In the genomic region with DNA sequence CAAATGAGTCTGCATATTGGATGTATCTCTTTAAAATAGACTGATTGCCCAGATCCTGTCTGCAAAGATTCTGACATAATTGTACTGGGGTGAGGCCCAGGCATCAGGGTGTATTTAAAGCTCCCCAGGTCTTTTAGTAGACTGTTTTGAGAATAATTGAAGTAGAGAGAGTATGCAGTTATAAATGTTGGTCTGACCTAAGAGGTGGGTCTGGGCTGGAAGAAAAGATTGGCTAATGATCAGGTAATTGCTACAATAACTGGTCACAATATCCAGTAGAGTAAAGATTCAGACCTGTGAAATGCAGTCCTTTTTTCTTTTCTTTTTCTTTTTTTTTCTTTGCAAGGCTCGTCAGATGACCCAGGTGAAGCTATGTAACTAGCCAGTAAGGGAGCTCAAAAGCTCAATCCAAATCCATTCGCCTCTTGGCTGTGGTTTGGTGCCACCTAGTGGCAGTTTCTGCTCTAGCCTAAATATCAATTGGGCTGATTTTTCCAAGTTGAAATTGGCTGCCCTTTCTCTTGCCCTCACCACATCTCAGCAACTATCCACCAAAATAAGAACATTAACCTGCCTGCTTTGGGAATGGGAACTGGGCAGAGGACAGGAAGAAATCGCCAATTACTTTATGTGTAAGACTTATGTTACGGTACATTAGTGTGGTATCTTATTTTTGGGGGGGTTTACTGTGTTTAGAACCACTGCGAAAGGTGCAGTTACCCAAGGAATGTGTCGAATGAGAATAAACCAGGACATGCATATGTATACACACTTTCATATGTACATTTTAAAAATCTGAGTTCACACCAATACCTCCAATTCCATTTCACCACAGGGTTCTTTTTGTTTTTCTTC, we compare ENCODE assay signal across 8 cellular contexts. TPM values are rescaled to one million over a fixed set of nuclear protein-coding genes. Genes with fewer than 3 reads are reported as not detected.
DNase-seq lines count a peak whose midpoint lies in the region; ATAC-seq, FAIRE-seq and TF ChIP-seq lines count a peak whose summit lies in the region.

No MANE protein-coding gene starts in this region.

- peak; percentile 93 for TF ChIP-seq CTCF in CD4-positive, alpha-beta T cell (IDR thresholded peaks at IDR 0.05)
- peak; percentile 76 for TF ChIP-seq CTCF in WTC11 (IDR thresholded peaks at IDR 0.05)
- peak; percentile 84 for TF ChIP-seq CTCF in bronchial epithelial cell (IDR thresholded peaks at IDR 0.05; ENCODE audit: insufficient read depth, low read length, severe bottlenecking)

- H3K27ac Mint-ChIP-seq in CD4-positive, alpha-beta T cell: no peak overlapping the region
- H3K27ac Mint-ChIP-seq in WTC11: peak overlapping the region; percentile 95

- no peak overlapping the region for H3K4me3 Mint-ChIP-seq in CD4-positive, alpha-beta T cell
- H3K4me3 Mint-ChIP-seq in WTC11: peak overlapping the region; percentile 24; the same call in 1 of the 2 replicates

- peaks cover 55% of the 10 kb centered on the region for H3K36me3 Mint-ChIP-seq in CD4-positive, alpha-beta T cell (ENCODE audit: low read depth)
- peaks cover 38% of the 10 kb centered on the region for H3K36me3 Mint-ChIP-seq in WTC11

- DNase-seq in CD4-positive, alpha-beta T cell: peak; percentile 58 to 74 (median 66)
- peak; percentile 46 for DNase-seq in H54 (ENCODE audit: insufficient read length, low spot score)
- peak; percentile 93 for DNase-seq in NCI-H2196 (lab: John Stamatoyannopoulos, UW; ENCODE audit: unreplicated experiment)
- peak; percentile 84 for DNase-seq in WTC11 (ENCODE audit: low spot score)
- DNase-seq in bronchial epithelial cell (ENCODE audit: low read depth): peak; percentile 72
- peak; percentile 82 for DNase-seq in islet precursor cell
- DNase-seq in stimulated activated CD4-positive, alpha-beta T cell treated with anti-CD3 and anti-CD28 coated beads, Interleukin-1b, Interleukin-23, amount 100 ng/mL, for 48 hours: peak; percentile 70

- H3K4me3 ChIP-seq in bronchial epithelial cell (ENCODE audit: low read depth, low read length): no peak overlapping the region

- no peaks in the 10 kb centered on the region for H3K9me3 Mint-ChIP-seq in CD4-positive, alpha-beta T cell
- H3K9me3 Mint-ChIP-seq in WTC11: no peaks in the 10 kb centered on the region

- FAIRE-seq in H54 (lab: Jason Lieb, UNC) (peak; percentile 95), bronchial epithelial cell (lab: Jason Lieb, UNC) (no peak)

- TF ChIP-seq POLR2A in H54 (IDR thresholded peaks at IDR 0.05; ENCODE audit: low read depth, low read length): no peak

- peaks cover 8% of the 10 kb centered on the region for H3K4me1 Mint-ChIP-seq in CD4-positive, alpha-beta T cell (ENCODE audit: low read depth)
- H3K4me1 Mint-ChIP-seq in WTC11: peaks cover 26% of the 10 kb centered on the region

- peak; percentile 87 for ATAC-seq in CD4-positive, alpha-beta T cell (ENCODE audit: poor library complexity)
- ATAC-seq in WTC11 (peak; percentile 95), HG03097 (IDR thresholded peaks at IDR 0.05; ENCODE audit: low FRiP score, unreplicated experiment) (no peak)

- no peak overlapping the region for H3K27ac ChIP-seq in CD4-positive, alpha-beta T cell (ENCODE audit: low read depth, low read length)

- CTCF ChIA-PET in CD4-positive, alpha-beta T cell (lab: Charles Lee): interaction anchor here (0.6 to 2.6 kb wide), 12 partner anchors 8 to 491 kb away, joined by 3 to 23 read pairs (median 4); partner anchors contain the start of gene ZNF143
- CTCF ChIA-PET in WTC11 (lab: Charles Lee): interaction anchor here (0.6 to 3.0 kb wide), 66 partner anchors 8 to 595 kb away, joined by 3 to 50 read pairs (median 5); partner anchors contain the start of genes DENND5A, NRIP3, TMEM41B and TMEM9B

- H3K27me3 ChIP-seq in CD4-positive, alpha-beta T cell (ENCODE audit: control insufficient read depth, insufficient read depth, low read length): no peaks in the 10 kb centered on the region
- no peaks in the 10 kb centered on the region for H3K27me3 ChIP-seq in bronchial epithelial cell (ENCODE audit: control insufficient read depth, insufficient read depth, low read length)

- intact Hi-C loops in CD4-positive, alpha-beta T cell (cut with DNase I, micrococcal nuclease): loop anchor here (1.0 to 5.0 kb wide), 6 partner anchors 340 to 594 kb away; partner anchors contain the start of gene AKIP1 (in 1 of the 2)

- POLR2A ChIA-PET in CD4-positive, alpha-beta T cell (lab: Charles Lee): interaction anchor here (1.0 kb wide), 1 partner anchor 106 kb away, joined by 3 read pairs; no protein-coding TSS in a partner anchor
- POLR2A ChIA-PET in WTC11 (lab: Charles Lee): interaction anchor here (1.2 to 2.4 kb wide), 4 partner anchors 46 to 241 kb away, joined by 4 to 11 read pairs (median 6); partner anchors contain the start of genes DENND5A, WEE1 and ZNF143

- H3K27me3 Mint-ChIP-seq in CD4-positive, alpha-beta T cell: no peaks in the 10 kb centered on the region
- H3K27me3 Mint-ChIP-seq in WTC11 (ENCODE audit: low read depth): no peaks in the 10 kb centered on the region

- peaks cover 3% of the 10 kb centered on the region for H3K36me3 ChIP-seq in bronchial epithelial cell (ENCODE audit: control insufficient read depth, insufficient read depth, low read length)

- H3K9me3 ChIP-seq in CD4-positive, alpha-beta T cell (ENCODE audit: control insufficient read depth, low read length): no peaks in the 10 kb centered on the region

TF ChIP-seq in WTC11, 78 proteins besides CTCF, POLR2A, EP300 and RAD21:
- TF ChIP-seq MYBL2 (CRISPR knock-in tag; IDR thresholded peaks at IDR 0.05) (no peak), NR1H2 (CRISPR knock-in tag; IDR thresholded peaks at IDR 0.05) (no peak)
- TF ChIP-seq, protein P1, sequence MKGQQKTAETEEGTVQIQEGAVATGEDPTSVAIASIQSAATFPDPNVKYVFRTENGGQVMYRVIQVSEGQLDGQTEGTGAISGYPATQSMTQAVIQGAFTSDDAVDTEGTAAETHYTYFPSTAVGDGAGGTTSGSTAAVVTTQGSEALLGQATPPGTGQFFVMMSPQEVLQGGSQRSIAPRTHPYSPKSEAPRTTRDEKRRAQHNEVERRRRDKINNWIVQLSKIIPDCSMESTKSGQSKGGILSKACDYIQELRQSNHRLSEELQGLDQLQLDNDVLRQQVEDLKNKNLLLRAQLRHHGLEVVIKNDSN (CRISPR knock-in tag; IDR thresholded peaks at IDR 0.05): peak; percentile 16; the same call in 1 of the 2 replicates

RNA-seq across cellular contexts. Expression of gene ZNF143, which starts 45.9 kb away (rescaled TPM):
- total RNA-seq in CD4-positive, alpha-beta T cell: 10 to 100 TPM; 18.0 to 20.3 TPM
- total RNA-seq in WTC11 (2021) (34.0 to 35.8 TPM (median 34.0 TPM) in 3 replicates), bronchial epithelial cell (54.2 and 63.8 TPM in 2 replicates)
